Comparison of ENCODE assay signal across 13 cellular contexts in genomic region chr3:58178528-58179234, GRCh38. TPM values are rescaled to one million over a fixed set of nuclear protein-coding genes. Genes with fewer than 3 reads are reported as not detected.
DNase-seq lines count a peak whose midpoint lies in the region; ATAC-seq and TF ChIP-seq lines count a peak whose summit lies in the region.
"Had no signal": no experiment of that assay in that cellular context is flagged by ENCODE, and none has a peak within 500 bp of the region (broad histone marks: within the 10 kb centered on the region; RNA-seq: fewer than 3 reads in every experiment).

No MANE protein-coding gene starts in this region.

- peak overlapping the region; percentile 80 for H3K4me3 Mint-ChIP-seq in HFFc6

- H3K27ac ChIP-seq in C4-2B = peak overlapping the region; percentile 24; the same call in 1 of the 2 replicates
- H3K27ac ChIP-seq: parathyroid adenoma, suprapubic skin had no signal

- H3K36me3 Mint-ChIP-seq in HFFc6 (ENCODE audit: low read depth) = no peaks in the 10 kb centered on the region

- peaks cover 16% of the 10 kb centered on the region for H3K27me3 Mint-ChIP-seq in HFFc6 (ENCODE audit: insufficient read depth)

- DNase-seq in HFFc6 (no peak), adipocyte (ENCODE audit: low read depth) (no peak), mucosa of descending colon (peak in 1 of 3 donors; percentile 50), DMS79 (lab: John Stamatoyannopoulos, UW) (no peak)
- DNase-seq: COR-L47, NCI-H1092 treated with DMSO at 0.1 percent for 48 hours, NCI-H82 had no signal

- no peak overlapping the region for H3K4me3 ChIP-seq in adipocyte (ENCODE audit: low read length)
- H3K4me3 ChIP-seq in mucosa of descending colon = no peak overlapping the region

- H3K9me3 ChIP-seq in adipocyte (ENCODE audit: control insufficient read depth, low read length) (no peaks in the 10 kb centered on the region), mucosa of descending colon (no peaks in the 10 kb centered on the region)
- H3K9me3 ChIP-seq: suprapubic skin had no signal

- H3K9ac ChIP-seq in adipocyte (ENCODE audit: low read length) = peak overlapping the region; percentile 66
- H3K9ac ChIP-seq: parathyroid adenoma had no signal

- no peak overlapping the region for H3K27ac Mint-ChIP-seq in HFFc6

- intact Hi-C loops in mucosa of descending colon (cut with DNase I, micrococcal nuclease) = no loop called here

- ATAC-seq in mucosa of descending colon = peak; percentile 3
- no peak for ATAC-seq in GM19467 (IDR thresholded peaks at IDR 0.05; ENCODE audit: unreplicated experiment)
- ATAC-seq in GM19397 (IDR thresholded peaks at IDR 0.05; ENCODE audit: unreplicated experiment) = no peak
- no peak for ATAC-seq in HG02973 (IDR thresholded peaks at IDR 0.05; ENCODE audit: unreplicated experiment)

- no peaks in the 10 kb centered on the region for H3K9me3 Mint-ChIP-seq in HFFc6

- TF ChIP-seq CTCF in C4-2B (conservative IDR thresholded peaks at IDR 0.05) (no peak), HFFc6 (IDR thresholded peaks at IDR 0.05) (no peak), mucosa of descending colon (IDR thresholded peaks at IDR 0.05) (no peak)

- H3K4me1 ChIP-seq in adipocyte (ENCODE audit: control insufficient read depth, insufficient read depth, low read length) = peaks cover 15% of the 10 kb centered on the region
- peaks cover 45% of the 10 kb centered on the region for H3K4me1 ChIP-seq in mucosa of descending colon (ENCODE audit: low read depth)

- H3K27me3 ChIP-seq in adipocyte (replicated peaks; ENCODE audit: control insufficient read depth, insufficient read depth, low read length) = peaks cover 2% of the 10 kb centered on the region
- H3K27me3 ChIP-seq: suprapubic skin had no signal

- H3K36me3 ChIP-seq in adipocyte (ENCODE audit: control insufficient read depth, insufficient read depth, low read length, severe bottlenecking) = no peaks in the 10 kb centered on the region
- no peaks in the 10 kb centered on the region for H3K36me3 ChIP-seq in mucosa of descending colon (ENCODE audit: low read depth)
- H3K36me3 ChIP-seq: suprapubic skin had no signal

- peaks cover 19% of the 10 kb centered on the region for H3K4me1 Mint-ChIP-seq in HFFc6 (ENCODE audit: low read depth)

RNA-seq across cellular contexts. Expression of gene DNASE1L3, which starts 32.1 kb away (rescaled TPM):
- total RNA-seq in HFFc6 (2021; fragmentation: NEBNext Ultra II Directional; extraction: Animal tissue kit (Norgen Biotek cat#: 25700)) = not detected
- total RNA-seq in mucosa of descending colon = 1 to 10 TPM; 3.3 to 9.6 (median 9.0) TPM

RNA-seq across cellular contexts. Expression of gene ABHD6, which starts 58.9 kb away (rescaled TPM):
- 1 to 10 TPM; 6.1 to 8.9 (median 6.5) TPM for total RNA-seq in HFFc6 (2021; fragmentation: NEBNext Ultra II Directional; extraction: Animal tissue kit (Norgen Biotek cat#: 25700))
- 10 to 100 TPM; 25.7 to 38.4 (median 26.7) TPM for total RNA-seq in mucosa of descending colon
